ENCODE assay signal across 31 cellular contexts in the genomic region with DNA sequence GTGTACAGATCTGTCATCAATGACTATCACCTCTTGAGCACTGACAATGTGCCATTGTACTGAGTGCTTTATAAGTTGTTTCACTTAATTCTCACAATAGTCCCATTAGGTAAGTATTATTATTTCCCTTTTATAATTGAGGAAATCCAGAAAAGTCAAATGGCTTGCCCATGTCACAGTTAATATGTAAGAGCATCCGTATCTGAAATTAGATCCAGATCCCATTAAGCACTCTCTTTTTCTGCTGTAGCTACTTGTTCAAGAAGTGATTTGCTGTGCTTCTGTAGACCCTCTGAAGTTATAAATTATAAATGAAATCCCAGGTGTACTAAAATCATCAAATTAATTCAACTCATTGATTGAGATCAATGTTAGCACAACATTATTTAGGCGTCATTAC.
"Had no signal": no experiment of that assay in that cellular context is flagged by ENCODE, and none has a peak within 500 bp of the region (broad histone marks: within the 10 kb centered on the region; RNA-seq: fewer than 3 reads in every experiment).

No MANE protein-coding gene starts in this region.

- H3K4me3 Mint-ChIP-seq: natural killer cell; nephron; neural progenitor cell; stimulated activated memory B cell treated with anti-CD40 and anti-IgM and Interleukin-4, amounts not matched to agents 10 μg/mL and 1 μg/mL and 100 μg/mL, for 72 hours; stimulated activated naive CD8-positive, alpha-beta T cell treated with anti-CD3 and anti-CD28 coated beads, Interleukin-15, amount 100 ng/mL, for 72 hours; type B pancreatic cell had no signal

- H3K4me3 ChIP-seq: neural progenitor cell, ovary, psoas muscle, skin epidermis, smooth muscle cell, spleen, suprapubic skin, testis, tibial artery, transverse colon, upper lobe of right lung, uterus had no signal

- H3K27me3 ChIP-seq: neural progenitor cell, ovary, spleen, suprapubic skin, testis, tibial artery, transverse colon, upper lobe of right lung, uterus had no signal

- H3K27me3 Mint-ChIP-seq: progenitor cell of endocrine pancreas; stimulated activated memory B cell treated with anti-CD40 and anti-IgM and Interleukin-4, amounts not matched to agents 10 μg/mL and 1 μg/mL and 100 μg/mL, for 72 hours; stimulated activated naive CD8-positive, alpha-beta T cell treated with anti-CD3 and anti-CD28 coated beads, Interleukin-15, amount 100 ng/mL, for 72 hours; type B pancreatic cell had no signal

- H3K27ac ChIP-seq: neural progenitor cell, ovary, parathyroid adenoma, psoas muscle, skin epidermis, spleen, suprapubic skin, testis, tibial artery, transverse colon, upper lobe of right lung, uterus had no signal

- ATAC-seq: natural killer cell; psoas muscle; right cardiac atrium; sciatic nerve; stimulated activated memory B cell treated with anti-CD40 and anti-IgM and Interleukin-4, amounts not matched to agents 10 μg/mL and 1 μg/mL and 100 μg/mL, for 72 hours; stimulated activated naive CD8-positive, alpha-beta T cell treated with anti-CD3 and anti-CD28 coated beads, Interleukin-15, amount 100 ng/mL, for 72 hours; stimulated activated naive CD8-positive, alpha-beta T cell treated with anti-CD3 and anti-CD28 coated beads, Interleukin-15, Interleukin-2, amounts not matched to agents 100 U/mL and 50 U/mL, for 24 hours; upper lobe of right lung had no signal

- H3K36me3 ChIP-seq: neural progenitor cell, ovary, suprapubic skin, transverse colon, upper lobe of right lung, uterus had no signal

- H3K27ac Mint-ChIP-seq: natural killer cell; nephron; neural progenitor cell; progenitor cell of endocrine pancreas; stimulated activated memory B cell treated with anti-CD40 and anti-IgM and Interleukin-4, amounts not matched to agents 10 μg/mL and 1 μg/mL and 100 μg/mL, for 72 hours; stimulated activated naive CD8-positive, alpha-beta T cell treated with anti-CD3 and anti-CD28 coated beads, Interleukin-15, amount 100 ng/mL, for 72 hours; type B pancreatic cell had no signal

- DNase-seq: natural killer cell; occipital lobe; ovary; posterior cingulate gyrus; psoas muscle; right cardiac atrium; spleen; stimulated activated CD4-positive, alpha-beta T cell treated with anti-CD3 and anti-CD28 coated beads, Interleukin-12 subunit alpha, Interleukin-12 subunit beta, amount 100 ng/mL, for 4 hours; stimulated activated CD4-positive, alpha-beta T cell treated with anti-CD3 and anti-CD28 coated beads, Interleukin-1b, Interleukin-23, amount 100 ng/mL, for 48 hours; stimulated activated CD4-positive, alpha-beta T cell treated with anti-CD3 and anti-CD28 coated beads, Interleukin-4, amount 100 ng/mL, for 1 hour; stimulated activated CD4-positive, alpha-beta T cell treated with anti-CD3 and anti-CD28 coated beads, Interleukin-4, amount 100 ng/mL, for 4 hours; stimulated activated CD8-positive, alpha-beta memory T cell treated with anti-CD3 and anti-CD28 coated beads, Interleukin-4, amount 100 ng/mL, for 48 hours; stimulated activated naive CD4-positive, alpha-beta T cell; stimulated activated naive CD8-positive, alpha-beta T cell treated with anti-CD3 and anti-CD28 coated beads, Interleukin-15, amount 100 ng/mL, for 72 hours; stimulated activated naive CD8-positive, alpha-beta T cell treated with anti-CD3 and anti-CD28 coated beads, Interleukin-15, Interleukin-2, amounts not matched to agents 100 U/mL and 50 U/mL, for 24 hours; substantia nigra; testis; tibial artery; transverse colon; upper lobe of right lung; uterus had no signal

- H3K9me3 Mint-ChIP-seq: natural killer cell; nephron; neural progenitor cell; stimulated activated memory B cell treated with anti-CD40 and anti-IgM and Interleukin-4, amounts not matched to agents 10 μg/mL and 1 μg/mL and 100 μg/mL, for 72 hours; stimulated activated naive CD8-positive, alpha-beta T cell treated with anti-CD3 and anti-CD28 coated beads, Interleukin-15, amount 100 ng/mL, for 72 hours; type B pancreatic cell had no signal

- H3K36me3 Mint-ChIP-seq: natural killer cell had no signal

- H3K4me1 Mint-ChIP-seq: natural killer cell; stimulated activated naive CD8-positive, alpha-beta T cell treated with anti-CD3 and anti-CD28 coated beads, Interleukin-15, amount 100 ng/mL, for 72 hours had no signal

- H3K4me1 ChIP-seq: parathyroid adenoma, psoas muscle, spleen, suprapubic skin, testis, tibial artery, transverse colon, upper lobe of right lung, uterus had no signal

- H3K9me3 ChIP-seq: ovary, psoas muscle, spleen, suprapubic skin, testis, tibial artery, transverse colon, upper lobe of right lung, uterus had no signal
